27 cellular contexts compared by ENCODE assay signal in genomic region chrX:38919202-38919601, GRCh38.
"Had no signal": no experiment of that assay in that cellular context is flagged by ENCODE, and none has a peak within 500 bp of the region (broad histone marks: within the 10 kb centered on the region; RNA-seq: fewer than 3 reads in every experiment).

No MANE protein-coding gene starts in this region.

- H3K4me1 Mint-ChIP-seq: activated CD4-positive, alpha-beta T cell treated with anti-CD3 and anti-CD28 coated beads, Interleukin-2, amount 10 ng/mL, durations not matched to agents 7 days and 5 days had no signal

- ATAC-seq: activated T-cell treated with anti-CD3 and anti-CD28 coated beads, Interleukin-2, amount 50 U/mL, for 4 hours had no signal

- H3K27ac Mint-ChIP-seq: activated CD4-positive, alpha-beta memory T cell treated with anti-CD3 and anti-CD28 coated beads for 36 hours; activated CD4-positive, alpha-beta T cell treated with anti-CD3 and anti-CD28 coated beads, Interleukin-2, amount 10 ng/mL, durations not matched to agents 7 days and 5 days; activated naive CD8-positive, alpha-beta T cell had no signal

- H3K27me3 ChIP-seq: brain microvascular endothelial cell, cardiac muscle cell, MG63 had no signal

- H3K4me3 Mint-ChIP-seq: activated CD4-positive, alpha-beta memory T cell treated with anti-CD3 and anti-CD28 coated beads for 36 hours; activated CD4-positive, alpha-beta T cell treated with anti-CD3 and anti-CD28 coated beads, Interleukin-2, amount 10 ng/mL, durations not matched to agents 7 days and 5 days; activated naive CD8-positive, alpha-beta T cell; activated T-cell treated with anti-CD3 and anti-CD28 coated beads, Interleukin-2, amount 50 U/mL, for 4 hours had no signal

- H3K27me3 Mint-ChIP-seq: activated CD4-positive, alpha-beta memory T cell treated with anti-CD3 and anti-CD28 coated beads for 36 hours; activated CD4-positive, alpha-beta T cell treated with anti-CD3 and anti-CD28 coated beads, Interleukin-2, amount 10 ng/mL, durations not matched to agents 7 days and 5 days; activated naive CD8-positive, alpha-beta T cell had no signal

- H3K4me3 ChIP-seq: cardiac muscle cell, MG63, PC-9 had no signal

- H3K36me3 ChIP-seq: brain microvascular endothelial cell, cardiac muscle cell, MG63 had no signal

- DNase-seq: activated CD4-positive, alpha-beta memory T cell treated with anti-CD3 and anti-CD28 coated beads for 36 hours; activated CD4-positive, alpha-beta T cell treated with anti-CD3 and anti-CD28 coated beads, Interleukin-2, amount 10 ng/mL, durations not matched to agents 7 days and 5 days; activated CD4-positive, CD25-positive, alpha-beta regulatory T cell; activated CD8-positive, alpha-beta memory T cell treated with anti-CD3 and anti-CD28 coated beads for 24 hours; activated effector memory CD4-positive, alpha-beta T cell treated with anti-CD3 and anti-CD28 coated beads, Interleukin-2, amount 50 U/mL, for 16 hours; activated naive CD4-positive, alpha-beta T cell treated with Interleukin-2 at 50 U/mL for 16 hours; activated T-cell treated with anti-CD3 and anti-CD28 coated beads, Interleukin-2, amount 50 U/mL, for 4 hours; amygdala; brain microvascular endothelial cell; cerebellar nuclear complex; MG63; MV-4-11; NCI-H1092 treated with DMSO at 0.1 percent for 48 hours; NCI-H1417 treated with DMSO at 0.1 percent for 48 hours; NCI-H1694; NCI-H2029; NCI-H2107; NCI-H2171 treated with DMSO at 0.1 percent for 48 hours; NCI-H226; NCI-H774; PC-9; SHP77 treated with DMSO at 0.1 percent for 48 hours; T-helper 2 cell; T1000 had no signal

- H3K9me3 Mint-ChIP-seq: activated CD4-positive, alpha-beta memory T cell treated with anti-CD3 and anti-CD28 coated beads for 36 hours; activated T-cell treated with anti-CD3 and anti-CD28 coated beads, Interleukin-2, amount 50 U/mL, for 4 hours had no signal

- H3K4me2 ChIP-seq: PC-9 had no signal

- H3K36me3 Mint-ChIP-seq: activated CD4-positive, alpha-beta memory T cell treated with anti-CD3 and anti-CD28 coated beads for 36 hours had no signal

- H2AFZ ChIP-seq: PC-9 had no signal

- H3K27ac ChIP-seq: brain microvascular endothelial cell, cardiac muscle cell, PC-9, VCaP had no signal

- H3K9me3 ChIP-seq: MG63 had no signal
